10 cellular contexts compared by ENCODE assay signal in the genomic region with DNA sequence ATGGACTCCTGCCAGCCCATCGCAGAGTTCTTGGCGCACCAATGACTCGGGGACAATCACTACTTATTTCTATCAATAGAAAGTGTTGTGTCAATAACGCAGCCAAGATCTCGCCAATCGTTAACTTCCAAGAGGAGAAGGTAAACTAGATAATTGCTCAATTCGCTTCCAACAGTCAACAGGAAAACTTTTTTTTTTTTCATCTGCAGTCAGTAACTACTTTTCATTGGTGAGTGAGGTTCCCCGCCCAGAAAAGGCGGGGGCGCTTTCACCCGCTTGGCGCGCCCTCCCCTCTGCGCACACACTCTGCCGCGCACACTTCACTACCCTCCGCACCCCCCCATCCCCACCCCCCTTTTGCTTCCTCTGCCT. TPM values are rescaled to one million over a fixed set of nuclear protein-coding genes. Genes with fewer than 3 reads are reported as not detected.
DNase-seq lines count a peak whose midpoint lies in the region; ATAC-seq and TF ChIP-seq lines count a peak whose summit lies in the region.
"Had no signal": no experiment of that assay in that cellular context is flagged by ENCODE, and none has a peak within 500 bp of the region (broad histone marks: within the 10 kb centered on the region; RNA-seq: fewer than 3 reads in every experiment).

A gene (minus strand): TSS at position 147 of the 372 bp plus-strand sequence. CDS start 313 bp downstream, outside the sequence.

- no peak within 1 kb of the TSS for H3K27ac ChIP-seq in neural cell (ENCODE audit: low read length)

- H3K9me2 ChIP-seq in neural cell (ENCODE audit: insufficient read depth, low read length), result no peaks in the 10 kb centered on the region

- DNase-seq in Calu3 (peak; percentile 56), NCI-H1436 treated with DMSO at 0.1 percent for 48 hours (lab: John Stamatoyannopoulos, UW) (peak; percentile 36), dermis blood vessel endothelial cell (peak; percentile 5), SW 1271 (lab: John Stamatoyannopoulos, UW) (no peak), HCEC 1CT (no peak)
- DNase-seq: activated naive CD4-positive, alpha-beta T cell treated with anti-CD3 and anti-CD28 coated beads for 36 hours; RPMI8226 had no signal

- BruUV-seq in Calu3 (replicated peaks; lab: Mats Ljungman, UMichigan), result no TSS peak

- no peaks in the 10 kb centered on the region for H4K20me1 ChIP-seq in neural cell (ENCODE audit: insufficient read depth)

- no peak for TF ChIP-seq RAD21 in neural cell (conservative IDR thresholded peaks at IDR 0.05)

- peak within 1 kb of the TSS; percentile 89 for H3K4me3 Mint-ChIP-seq in Calu3 (ENCODE audit: low read depth, unreplicated experiment)
- H3K4me3 Mint-ChIP-seq: activated naive CD4-positive, alpha-beta T cell treated with anti-CD3 and anti-CD28 coated beads for 36 hours had no signal

- H3K27me3 Mint-ChIP-seq in Calu3 (ENCODE audit: unreplicated experiment), result peaks cover 52% of the 10 kb centered on the region

- H3K27ac Mint-ChIP-seq in Calu3 (ENCODE audit: unreplicated experiment), result no peak within 1 kb of the TSS
- H3K27ac Mint-ChIP-seq: activated naive CD4-positive, alpha-beta T cell treated with anti-CD3 and anti-CD28 coated beads for 36 hours had no signal

- TF ChIP-seq CTCF in Calu3 (IDR thresholded peaks at IDR 0.05; ENCODE audit: unreplicated experiment) (no peak), neural cell (IDR thresholded peaks at IDR 0.05; ENCODE audit: poor library complexity, severe bottlenecking) (no peak)

- no peaks in the 10 kb centered on the region for H3K9me3 ChIP-seq in neural cell (ENCODE audit: low read length)

- no peak for TF ChIP-seq EP300 in neural cell (conservative IDR thresholded peaks at IDR 0.05; ENCODE audit: poor library complexity, severe bottlenecking)

- no peak within 1 kb of the TSS for H2AFZ ChIP-seq in neural cell (ENCODE audit: low read depth, low read length)

- intact Hi-C loops in Calu3 (cut with micrococcal nuclease; ENCODE audit: unreplicated experiment), result no loop called here

- H3K27me3 ChIP-seq in neural cell (ENCODE audit: insufficient read depth, low read depth, low read length), result peaks cover 100% of the 10 kb centered on the region

- H3K36me3 ChIP-seq in neural cell (ENCODE audit: insufficient read depth, low read length), result no peaks in the 10 kb centered on the region

- ATAC-seq in HG03159 (IDR thresholded peaks at IDR 0.05; ENCODE audit: unreplicated experiment), result no peak
- no peak for ATAC-seq in HG02870 (IDR thresholded peaks at IDR 0.05; ENCODE audit: unreplicated experiment)

- peak within 1 kb of the TSS; percentile 86 for H3K4me3 ChIP-seq in neural cell (ENCODE audit: low read length)

- peaks cover 12% of the 10 kb centered on the region for H3K4me1 Mint-ChIP-seq in Calu3 (ENCODE audit: low read depth, unreplicated experiment)

- peaks cover 99% of the 10 kb centered on the region for H3K79me2 ChIP-seq in neural cell (replicated peaks; ENCODE audit: insufficient read depth, low read length)

- peak within 1 kb of the TSS; percentile 67 for H3K4me2 ChIP-seq in neural cell (ENCODE audit: low read length)

- no peaks in the 10 kb centered on the region for H3K9me3 Mint-ChIP-seq in Calu3 (ENCODE audit: low read depth, unreplicated experiment)
- H3K9me3 Mint-ChIP-seq: activated naive CD4-positive, alpha-beta T cell treated with anti-CD3 and anti-CD28 coated beads for 36 hours had no signal

- H3K9ac ChIP-seq in neural cell (ENCODE audit: low read length), result peak within 1 kb of the TSS; percentile 52

- CTCF ChIA-PET in Calu3 (lab: Charles Lee), result interaction anchor here (0.6 to 0.7 kb wide), 2 partner anchors 15 to 210 kb away, joined by 3 to 5 read pairs; no protein-coding TSS in a partner anchor

- no peaks in the 10 kb centered on the region for H3F3A ChIP-seq in neural cell (ENCODE audit: insufficient read depth, low read length, poor library complexity, severe bottlenecking)

- H3K36me3 Mint-ChIP-seq in Calu3 (ENCODE audit: insufficient read depth, unreplicated experiment), result peaks cover 22% of the 10 kb centered on the region

TF ChIP-seq in neural cell, 6 proteins besides CTCF, POLR2A, EP300 and RAD21:
- TF ChIP-seq POLR2AphosphoS5 (IDR thresholded peaks at IDR 0.05) (peak; percentile 4), SMC3 (conservative IDR thresholded peaks at IDR 0.05; ENCODE audit: poor library complexity) (no peak)

RNA-seq across cellular contexts. Expression of the gene that starts here (rescaled TPM):
- 0.22 TPM in 1 of 2 replicates, not detected in the other for total RNA-seq in Calu3 (2022)
- not detected in 2 replicates for total RNA-seq in dermis blood vessel endothelial cell
- 0.78 and 1.1 TPM in 2 replicates for polyA plus RNA-seq in neural cell
- 1.3 and 2.9 TPM in 2 replicates for polyA minus RNA-seq in neural cell
- total RNA-seq: activated naive CD4-positive, alpha-beta T cell treated with anti-CD3 and anti-CD28 coated beads for 36 hours had no signal

Comparison
In these comparisons a context has a peak if more than half of its experiments do, and no peak if none do; other contexts are left out.
1. Peak in DNase-seq in Calu3; RNA of the gene not detected or under 1 TPM.
2. Peak in DNase-seq in dermis blood vessel endothelial cell; RNA of the gene not detected or under 1 TPM.